Comparison of ENCODE assay signal across 18 cellular contexts in genomic region chr14:89624500-89625156, GRCh38.
DNase-seq lines count a peak whose midpoint lies in the region; ATAC-seq and TF ChIP-seq lines count a peak whose summit lies in the region.
"Had no signal": no experiment of that assay in that cellular context is flagged by ENCODE, and none has a peak within 500 bp of the region (broad histone marks: within the 10 kb centered on the region; RNA-seq: fewer than 3 reads in every experiment).

No MANE protein-coding gene starts in this region.

- H3K9me3 ChIP-seq in HEK293 (ENCODE audit: control insufficient read depth, insufficient read depth, low read depth, low read length) (no peaks in the 10 kb centered on the region), endodermal cell (ENCODE audit: control insufficient read depth, low read length) (peaks cover 17% of the 10 kb centered on the region), neural progenitor cell (ENCODE audit: low read depth) (no peaks in the 10 kb centered on the region)
- H3K9me3 ChIP-seq: adrenal gland, SK-N-SH, thoracic aorta had no signal

- peaks cover 68% of the 10 kb centered on the region for H3K27me3 ChIP-seq in endodermal cell (ENCODE audit: control insufficient read depth, insufficient read depth, low read length, poor library complexity, severe bottlenecking)
- peaks cover 21% of the 10 kb centered on the region for H3K27me3 ChIP-seq in neural progenitor cell
- H3K27me3 ChIP-seq: adrenal gland, foreskin keratinocyte had no signal

- H3K4me3 ChIP-seq in HEK293 (ENCODE audit: low read depth, low read length): no peak overlapping the region
- H3K4me3 ChIP-seq in endodermal cell (ENCODE audit: low read length): no peak overlapping the region
- H3K4me3 ChIP-seq in neural progenitor cell: no peak overlapping the region
- H3K4me3 ChIP-seq: thoracic aorta had no signal

- H3K4me3 Mint-ChIP-seq in endodermal cell (no peak overlapping the region), neural progenitor cell (no peak overlapping the region)
- H3K4me3 Mint-ChIP-seq: CD4-positive, alpha-beta T cell had no signal

- H3K4me1 Mint-ChIP-seq in endodermal cell: peaks cover 13% of the 10 kb centered on the region
- peaks cover 7% of the 10 kb centered on the region for H3K4me1 Mint-ChIP-seq in neural progenitor cell

- no peaks in the 10 kb centered on the region for H4K20me1 ChIP-seq in neural progenitor cell (ENCODE audit: low read depth)

- H3F3A ChIP-seq in neural progenitor cell (ENCODE audit: low read depth): no peaks in the 10 kb centered on the region

- WGBS in endodermal cell (ENCODE audit: insufficient coverage in 1 of 2, insufficient read length in 1 of 2), 2 experiments: 92% methylated on average over 12 to 15 of the region's 15 CpGs

- H3K36me3 Mint-ChIP-seq in endodermal cell (ENCODE audit: low read depth): no peaks in the 10 kb centered on the region
- H3K36me3 Mint-ChIP-seq in neural progenitor cell: no peaks in the 10 kb centered on the region

- H3K4me1 ChIP-seq in HEK293 (ENCODE audit: control insufficient read depth, insufficient read depth, low read length) (0 out of 2 replicates have a peak, but pooled peaks cover 4% of the 10 kb centered on the region), endodermal cell (ENCODE audit: control insufficient read depth, insufficient read depth, low read length) (no peaks in the 10 kb centered on the region), neural progenitor cell (peaks cover 14% of the 10 kb centered on the region)

- no peak overlapping the region for H3K27ac Mint-ChIP-seq in endodermal cell
- H3K27ac Mint-ChIP-seq in neural progenitor cell: peak overlapping the region; percentile 26
- H3K27ac Mint-ChIP-seq: CD4-positive, alpha-beta T cell had no signal

- CTCF ChIA-PET in HEK293 (lab: Yijun Ruan, JAX): no interaction called here

- H3K27me3 Mint-ChIP-seq in endodermal cell (ENCODE audit: insufficient read depth): peaks cover 67% of the 10 kb centered on the region
- peaks cover 13% of the 10 kb centered on the region for H3K27me3 Mint-ChIP-seq in neural progenitor cell (ENCODE audit: insufficient read depth, low read depth)
- H3K27me3 Mint-ChIP-seq: CD4-positive, alpha-beta T cell had no signal

- no peak overlapping the region for H3K9ac ChIP-seq in endodermal cell (ENCODE audit: extremely low read depth, low read length, poor library complexity, severe bottlenecking)
- no peak overlapping the region for H3K9ac ChIP-seq in neural progenitor cell
- H3K9ac ChIP-seq: SK-N-SH had no signal

- no peak for TF ChIP-seq CTCF in HEK293 (tag by site-specific recombination; IDR thresholded peaks at IDR 0.05)
- TF ChIP-seq CTCF in endodermal cell (conservative IDR thresholded peaks at IDR 0.05): no peak
- TF ChIP-seq CTCF in neural progenitor cell (IDR thresholded peaks at IDR 0.05): no peak
- TF ChIP-seq CTCF in omental fat pad (IDR thresholded peaks at IDR 0.05): no peak
- no peak for TF ChIP-seq CTCF in GM10266 (IDR thresholded peaks at IDR 0.05; ENCODE audit: control insufficient read depth, insufficient read depth, low read depth, missing control alignments)

- no peak overlapping the region for H2AFZ ChIP-seq in neural progenitor cell (replicated peaks)

- DNase-seq in DMS153 (lab: John Stamatoyannopoulos, UW) (peak; percentile 47), endodermal cell (no peak), neural progenitor cell (ENCODE audit: low spot score) (no peak), omental fat pad (ENCODE audit: low spot score) (no peak), GM10266 (ENCODE audit: extremely low spot score) (no peak)
- DNase-seq in activated naive CD4-positive, alpha-beta T cell treated with Interleukin-2 at 50 U/mL for 16 hours: no peak
- DNase-seq: activated effector memory CD4-positive, alpha-beta T cell treated with Interleukin-2 at 50 U/mL for 16 hours; CD4-positive, alpha-beta T cell; DND-41; foreskin keratinocyte; Karpas-422; kidney glomerular epithelial cell; T1000 had no signal

- H3K36me3 ChIP-seq in HEK293 (ENCODE audit: control insufficient read depth in 2 of 2, insufficient read depth in 1 of 2, low read length in 2 of 2): no peaks in the 10 kb centered on the region
- H3K36me3 ChIP-seq in endodermal cell (ENCODE audit: control insufficient read depth, insufficient read depth, low read length): no peaks in the 10 kb centered on the region
- H3K36me3 ChIP-seq in neural progenitor cell: no peaks in the 10 kb centered on the region
- H3K36me3 ChIP-seq: adrenal gland, thoracic aorta had no signal

- H3K9me3 Mint-ChIP-seq in endodermal cell (peaks cover 2% of the 10 kb centered on the region), neural progenitor cell (peaks cover 3% of the 10 kb centered on the region)
- H3K9me3 Mint-ChIP-seq: CD4-positive, alpha-beta T cell had no signal

- H3K27ac ChIP-seq in HEK293 (ENCODE audit: extremely low read depth, low read depth, low read length) (no peak overlapping the region), endodermal cell (ENCODE audit: low read depth, low read length) (peak overlapping the region; percentile 38), neural progenitor cell (no peak overlapping the region)
- H3K27ac ChIP-seq: adrenal gland, foreskin keratinocyte, thoracic aorta had no signal

- H3K79me2 ChIP-seq in neural progenitor cell (ENCODE audit: low read depth): no peaks in the 10 kb centered on the region

- no peak overlapping the region for H3K4me2 ChIP-seq in neural progenitor cell
- H3K4me2 ChIP-seq: SK-N-SH had no signal

- POLR2A ChIA-PET in HEK293 (lab: Yijun Ruan, JAX): no interaction called here

- ATAC-seq in omental fat pad (ENCODE audit: low FRiP score): no peak
- ATAC-seq: foreskin keratinocyte, Panc1 had no signal

TF ChIP-seq in HEK293, 187 proteins besides CTCF, POLR2A, EP300 and RAD21:
- TF ChIP-seq KLF10 (tag by site-specific recombination; IDR thresholded peaks at IDR 0.05): no peak
- no peak for TF ChIP-seq ZNF223 (tag by site-specific recombination; IDR thresholded peaks at IDR 0.05)
- peak; percentile 75; the same call in 1 of the 2 replicates for TF ChIP-seq PRDM4 (tag by site-specific recombination; IDR thresholded peaks at IDR 0.05)
- peak; percentile 64 for TF ChIP-seq PRDM1 (tag by site-specific recombination; IDR thresholded peaks at IDR 0.05)
- peak; percentile 9; the same call in 1 of the 2 replicates for TF ChIP-seq FEZF1 (tag by site-specific recombination; IDR thresholded peaks at IDR 0.05)
- no peak for TF ChIP-seq ZNF747 (tag by site-specific recombination; IDR thresholded peaks at IDR 0.05)
- TF ChIP-seq HIC1 (tag by site-specific recombination; IDR thresholded peaks at IDR 0.05): 0 out of 2 replicates have a peak, but pooled peaks have one; percentile 7
- TF ChIP-seq ZNF792 (tag by site-specific recombination; IDR thresholded peaks at IDR 0.05): no peak
- peak; percentile 41; the same call in 1 of the 2 replicates for TF ChIP-seq ZNF335 (tag by site-specific recombination; conservative IDR thresholded peaks at IDR 0.05)
